In the genomic region with DNA sequence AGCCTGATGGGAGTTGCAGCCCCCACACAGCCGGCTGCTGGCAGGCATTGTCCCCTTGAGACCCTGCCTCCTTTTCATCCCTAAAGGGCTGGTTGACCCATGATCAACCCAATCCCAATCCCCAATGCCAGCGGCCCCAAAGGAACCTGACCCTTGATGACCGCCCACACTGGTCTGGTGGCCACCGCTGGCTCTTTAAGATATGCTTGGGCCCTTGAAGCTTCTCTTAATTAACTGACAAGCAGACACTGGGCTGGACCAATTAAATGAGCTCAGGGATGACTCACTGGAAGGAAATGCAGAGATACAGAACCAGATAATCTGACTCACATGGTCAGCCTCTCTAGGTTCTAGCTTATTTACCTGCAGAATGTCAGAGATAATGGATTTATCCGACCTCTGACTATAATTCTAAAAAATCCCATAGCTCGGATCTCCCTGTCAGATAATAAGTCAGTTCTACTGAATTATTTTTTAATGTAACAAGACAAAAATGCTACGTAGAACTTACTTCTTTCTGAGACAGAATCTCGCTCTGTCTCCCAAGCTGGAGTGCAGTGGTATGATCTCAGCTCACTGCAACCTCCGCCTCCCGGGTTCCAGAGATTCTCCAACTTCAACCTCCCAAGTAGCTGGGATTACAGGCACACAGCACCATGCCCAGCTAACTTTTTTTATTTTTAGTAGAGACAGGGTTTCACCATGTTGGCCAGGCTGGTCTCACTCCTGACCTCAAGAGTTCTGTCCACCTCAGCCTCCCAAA, we compare ENCODE assay signal across 8 cellular contexts.
DNase-seq lines count a peak whose midpoint lies in the region; ATAC-seq and TF ChIP-seq lines count a peak whose summit lies in the region.

No MANE protein-coding gene starts in this region.

- no peaks in the 10 kb centered on the region for H3K36me3 Mint-ChIP-seq in stimulated activated effector memory CD8-positive, alpha-beta T cell treated with anti-CD3 and anti-CD28 coated beads, Interleukin-12 subunit alpha, Interleukin-12 subunit beta, amount 100 ng/mL, for 72 hours

- H3K27ac Mint-ChIP-seq in stimulated activated effector memory CD8-positive, alpha-beta T cell treated with anti-CD3 and anti-CD28 coated beads, Interleukin-12 subunit alpha, Interleukin-12 subunit beta, amount 100 ng/mL, for 72 hours, result no peak overlapping the region

- ATAC-seq in SK-N-SH treated with all-trans-retinoic acid at 6 μM for 48 hours, result peak; percentile 98
- ATAC-seq in stimulated activated effector memory CD8-positive, alpha-beta T cell treated with anti-CD3 and anti-CD28 coated beads, Interleukin-12 subunit alpha, Interleukin-12 subunit beta, amount 100 ng/mL, for 72 hours, result peak; percentile 89

- H3K9me3 Mint-ChIP-seq in stimulated activated effector memory CD8-positive, alpha-beta T cell treated with anti-CD3 and anti-CD28 coated beads, Interleukin-12 subunit alpha, Interleukin-12 subunit beta, amount 100 ng/mL, for 72 hours, result peaks cover 3% of the 10 kb centered on the region

- DNase-seq in SIG-M5 treated with dmso at 0.1 percent for 504 hours (lab: John Stamatoyannopoulos, UW; ENCODE audit: unreplicated experiment), result peak; percentile 26
- DNase-seq in SIG-M5 (lab: John Stamatoyannopoulos, UW), result no peak
- DNase-seq in fibroblast of peridontal ligament (ENCODE audit: extremely low read depth), result peak; percentile 59
- no peak for DNase-seq in stimulated activated effector memory CD8-positive, alpha-beta T cell treated with anti-CD3 and anti-CD28 coated beads, Interleukin-12 subunit alpha, Interleukin-12 subunit beta, amount 100 ng/mL, for 72 hours (ENCODE audit: low spot score in 2 of 2)
- DNase-seq in NCI-H128 (lab: John Stamatoyannopoulos, UW; ENCODE audit: unreplicated experiment), result no peak
- DNase-seq in stimulated activated CD8-positive, alpha-beta memory T cell treated with anti-CD3 and anti-CD28 coated beads, Interleukin-4, amount 100 ng/mL, for 48 hours, result no peak
- DNase-seq in activated effector memory CD4-positive, alpha-beta T cell treated with anti-CD3 and anti-CD28 coated beads, Interleukin-2, amount 50 U/mL, for 16 hours, result no peak

- H3K4me1 Mint-ChIP-seq in stimulated activated effector memory CD8-positive, alpha-beta T cell treated with anti-CD3 and anti-CD28 coated beads, Interleukin-12 subunit alpha, Interleukin-12 subunit beta, amount 100 ng/mL, for 72 hours, result peaks cover 7% of the 10 kb centered on the region

- no peak overlapping the region for H3K4me3 Mint-ChIP-seq in stimulated activated effector memory CD8-positive, alpha-beta T cell treated with anti-CD3 and anti-CD28 coated beads, Interleukin-12 subunit alpha, Interleukin-12 subunit beta, amount 100 ng/mL, for 72 hours

TF ChIP-seq in SK-N-SH treated with all-trans-retinoic acid at 6 μM for 48 hours, 23 proteins besides CTCF, POLR2A, EP300 and RAD21:
- TF ChIP-seq ZFP3 (CRISPR knock-in tag; IDR thresholded peaks at IDR 0.05), result 0 out of 2 replicates have a peak, but pooled peaks have one; percentile 52
- TF ChIP-seq OSR1 (CRISPR knock-in tag; IDR thresholded peaks at IDR 0.05), result no peak
- peak; percentile 91 for TF ChIP-seq ISL1 (CRISPR knock-in tag; IDR thresholded peaks at IDR 0.05)
- 0 out of 2 replicates have a peak, but pooled peaks have one; percentile 61 for TF ChIP-seq CSDC2 (CRISPR knock-in tag; IDR thresholded peaks at IDR 0.05)
- no peak for TF ChIP-seq TCF4 (CRISPR knock-in tag; IDR thresholded peaks at IDR 0.05; ENCODE audit: borderline replicate concordance)
- TF ChIP-seq PPARA (CRISPR knock-in tag; IDR thresholded peaks at IDR 0.05; ENCODE audit: borderline replicate concordance), result no peak
TF ChIP-seq in SK-N-SH treated with all-trans-retinoic acid at 6 μM for 48 hours: peak in this region for 3.

Comparison
In these comparisons a context has a peak if more than half of its experiments do, and no peak if none do; other contexts are left out.
1. DNase-seq: peak in SIG-M5 treated with dmso at 0.1 percent for 504 hours (single experiment) and fibroblast of peridontal ligament (single experiment); none in SIG-M5 (single experiment), stimulated activated effector memory CD8-positive, alpha-beta T cell treated with anti-CD3 and anti-CD28 coated beads, Interleukin-12 subunit alpha, Interleukin-12 subunit beta, amount 100 ng/mL, for 72 hours (0 of 2), NCI-H128 (single experiment), stimulated activated CD8-positive, alpha-beta memory T cell treated with anti-CD3 and anti-CD28 coated beads, Interleukin-4, amount 100 ng/mL, for 48 hours (single experiment) and activated effector memory CD4-positive, alpha-beta T cell treated with anti-CD3 and anti-CD28 coated beads, Interleukin-2, amount 50 U/mL, for 16 hours (single experiment).